Comparison of ENCODE assay signal across 14 cellular contexts in genomic region chr18:69725855-69726508, GRCh38.
DNase-seq lines count a peak whose midpoint lies in the region; ATAC-seq, FAIRE-seq and TF ChIP-seq lines count a peak whose summit lies in the region.
"Had no signal": no experiment of that assay in that cellular context is flagged by ENCODE, and none has a peak within 500 bp of the region (broad histone marks: within the 10 kb centered on the region; RNA-seq: fewer than 3 reads in every experiment).

No MANE protein-coding gene starts in this region.

- no peak overlapping the region for H2AFZ ChIP-seq in astrocyte (ENCODE audit: low read depth, low read length)
- no peak overlapping the region for H2AFZ ChIP-seq in mesenchymal stem cell (ENCODE audit: low read depth, low read length)
- H2AFZ ChIP-seq: GM23248 had no signal

- H2AK5ac ChIP-seq in mesenchymal stem cell (ENCODE audit: low read length, severe bottlenecking), result no peak overlapping the region

- H3K18ac ChIP-seq in mesenchymal stem cell (ENCODE audit: low read depth in 1 of 2, low read length in 2 of 2), result peak overlapping the region in 1 of 2 experiments; percentile 2

- H3K14ac ChIP-seq in mesenchymal stem cell (ENCODE audit: low read length in 2 of 2), result peak overlapping the region in 1 of 2 experiments; percentile 3

- H3K4me3 ChIP-seq in astrocyte (ENCODE audit: insufficient read depth, low read depth, low read length) (no peak overlapping the region), mesenchymal stem cell (ENCODE audit: insufficient read depth in 1 of 2, low read depth in 1 of 2, low read length in 2 of 2) (no peak overlapping the region)
- H3K4me3 ChIP-seq: A549, GM23248 had no signal

- H2BK12ac ChIP-seq in mesenchymal stem cell (ENCODE audit: low read length in 2 of 2), result no peak overlapping the region

- H3K36me3 ChIP-seq in astrocyte (ENCODE audit: insufficient read depth, low read length) (no peaks in the 10 kb centered on the region), mesenchymal stem cell (ENCODE audit: control insufficient read depth in 1 of 2, insufficient read depth in 2 of 2, low read depth in 1 of 2, low read length in 2 of 2) (no peaks in the 10 kb centered on the region)

- H3K4ac ChIP-seq in mesenchymal stem cell (ENCODE audit: low read depth in 1 of 2, low read length in 2 of 2), result no peak overlapping the region

- H2BK120ac ChIP-seq in mesenchymal stem cell (ENCODE audit: low read depth, low read length), result no peak overlapping the region

- H3K4me3 Mint-ChIP-seq in astrocyte (ENCODE audit: unreplicated experiment), result no peak overlapping the region
- H3K4me3 Mint-ChIP-seq: CD14-positive monocyte; CD8-positive, alpha-beta T cell had no signal

- H3K9me3 ChIP-seq in astrocyte (ENCODE audit: insufficient read depth, low read depth, low read length), result no peaks in the 10 kb centered on the region
- no peaks in the 10 kb centered on the region for H3K9me3 ChIP-seq in mesenchymal stem cell (ENCODE audit: control insufficient read depth, low read length)
- H3K9me3 ChIP-seq: A549 had no signal

- H4K20me1 ChIP-seq in astrocyte (ENCODE audit: insufficient read depth, low read length), result no peaks in the 10 kb centered on the region

- 83% methylated on average over 9 of the region's 12 CpGs for WGBS in mesenchymal stem cell

- ATAC-seq in HG03378 (IDR thresholded peaks at IDR 0.05; ENCODE audit: unreplicated experiment) (no peak), GM21619 (IDR thresholded peaks at IDR 0.05; ENCODE audit: unreplicated experiment) (no peak)
- ATAC-seq: A549; CD8-positive, alpha-beta T cell had no signal

- no peak overlapping the region for H3K23ac ChIP-seq in mesenchymal stem cell (ENCODE audit: low read length in 2 of 2)

- H3K27ac ChIP-seq in astrocyte (ENCODE audit: low read depth, low read length), result no peak overlapping the region
- H3K27ac ChIP-seq in mesenchymal stem cell (ENCODE audit: low read length, poor library complexity, severe bottlenecking), result no peak overlapping the region
- H3K27ac ChIP-seq: A549, GM23248 had no signal

- H3K27me3 ChIP-seq in astrocyte (ENCODE audit: insufficient read depth, low read length), result no peaks in the 10 kb centered on the region
- H3K27me3 ChIP-seq in mesenchymal stem cell (ENCODE audit: control insufficient read depth in 1 of 2, insufficient read depth in 1 of 2, low read length in 2 of 2), result no peaks in the 10 kb centered on the region

- no peaks in the 10 kb centered on the region for H3K9me3 Mint-ChIP-seq in astrocyte (ENCODE audit: unreplicated experiment)
- H3K9me3 Mint-ChIP-seq: CD8-positive, alpha-beta T cell had no signal

- no peak for DNase-seq in D721Med (ENCODE audit: insufficient read length, low spot score)
- DNase-seq in H4 (ENCODE audit: low spot score), result peak; percentile 24
- DNase-seq in astrocyte (ENCODE audit: low read depth), result peak; percentile 59
- DNase-seq in mesenchymal stem cell, result peak; percentile 3
- DNase-seq in NCI-H524 (lab: John Stamatoyannopoulos, UW), result no peak
- DNase-seq: CD8-positive, alpha-beta T cell; COR-L47; GM23248; H7 had no signal

- H3K79me2 ChIP-seq in astrocyte (ENCODE audit: insufficient read depth, low read length), result no peaks in the 10 kb centered on the region

- no peak overlapping the region for H2BK15ac ChIP-seq in mesenchymal stem cell (ENCODE audit: low read depth, poor library complexity, severe bottlenecking)

- H3K4me1 Mint-ChIP-seq in astrocyte (ENCODE audit: low read depth, unreplicated experiment), result peaks cover 2% of the 10 kb centered on the region
- H3K4me1 Mint-ChIP-seq: CD14-positive monocyte had no signal

- H4K91ac ChIP-seq in mesenchymal stem cell (ENCODE audit: low read length), result no peak overlapping the region

- TF ChIP-seq CTCF in D721Med (IDR thresholded peaks at IDR 0.05; ENCODE audit: insufficient read depth, missing control alignments) (no peak), astrocyte (IDR thresholded peaks at IDR 0.05; ENCODE audit: insufficient read depth, low read depth, low read length) (no peak)

- H3K4me1 ChIP-seq in astrocyte (ENCODE audit: insufficient read depth, low read length), result no peaks in the 10 kb centered on the region
- H3K4me1 ChIP-seq in mesenchymal stem cell (ENCODE audit: control insufficient read depth, insufficient read depth, low read depth, low read length), result no peaks in the 10 kb centered on the region
- H3K4me1 ChIP-seq: A549 had no signal

- H3K4me2 ChIP-seq in astrocyte (ENCODE audit: low read length), result no peak overlapping the region
- H3K4me2 ChIP-seq in mesenchymal stem cell (ENCODE audit: low read length, poor library complexity, severe bottlenecking), result no peak overlapping the region
- H3K4me2 ChIP-seq: A549 had no signal

- no peaks in the 10 kb centered on the region for H3K27me3 Mint-ChIP-seq in astrocyte (ENCODE audit: low read depth, unreplicated experiment)

- H3K9ac ChIP-seq in astrocyte (ENCODE audit: low read length), result no peak overlapping the region
- H3K9ac ChIP-seq in mesenchymal stem cell (ENCODE audit: low read length), result no peak overlapping the region
- H3K9ac ChIP-seq: GM23248 had no signal

- FAIRE-seq in D721Med (lab: Jason Lieb, UNC) (peak; percentile 98), astrocyte (lab: Jason Lieb, UNC) (peak; percentile 32)
- FAIRE-seq: A549, GM18507 had no signal

- H3K27ac Mint-ChIP-seq in astrocyte (ENCODE audit: unreplicated experiment), result no peak overlapping the region
- H3K27ac Mint-ChIP-seq: CD14-positive monocyte; CD8-positive, alpha-beta T cell had no signal

- H2BK5ac ChIP-seq in mesenchymal stem cell (ENCODE audit: low read depth, low read length, poor library complexity, severe bottlenecking), result no peak overlapping the region

- no peaks in the 10 kb centered on the region for H3K36me3 Mint-ChIP-seq in astrocyte (ENCODE audit: low read depth, unreplicated experiment)
- H3K36me3 Mint-ChIP-seq: CD14-positive monocyte; CD8-positive, alpha-beta T cell had no signal

- no peaks in the 10 kb centered on the region for H3K79me1 ChIP-seq in mesenchymal stem cell (replicated peaks; ENCODE audit: low read length, poor library complexity, severe bottlenecking)

- H4K8ac ChIP-seq in mesenchymal stem cell (ENCODE audit: low read length), result no peak overlapping the region

Comparison
In these comparisons a context has a peak if more than half of its experiments do, and no peak if none do; other contexts are left out.
1. DNase-seq: peak in H4 (single experiment), astrocyte (single experiment) and mesenchymal stem cell (single experiment); none in D721Med (single experiment) and NCI-H524 (0 of 2).